26 cellular contexts compared by ENCODE assay signal in genomic region chr16:12589676-12590075, GRCh38.
"Had no signal": no experiment of that assay in that cellular context is flagged by ENCODE, and none has a peak within 500 bp of the region (broad histone marks: within the 10 kb centered on the region; RNA-seq: fewer than 3 reads in every experiment).

No MANE protein-coding gene starts in this region.

- H3K4me2 ChIP-seq: neural progenitor cell had no signal

- H3K9me3 Mint-ChIP-seq: mesothelial cell of epicardium; natural killer cell treated with Interleukin-12 subunit alpha and Interleukin-12 subunit beta and Interleukin-15 and Interleukin-18, amount 100 ng/mL, for 72 hours; neural progenitor cell had no signal

- H3K36me3 ChIP-seq: gastrocnemius medialis, neural progenitor cell, prostate gland, right atrium auricular region, sigmoid colon, tibial artery had no signal

- H3K27ac ChIP-seq: dorsolateral prefrontal cortex, epithelial cell of prostate, gastrocnemius medialis, neural progenitor cell, parathyroid adenoma, prostate gland, right atrium auricular region, sigmoid colon, testis, tibial artery had no signal

- FAIRE-seq: keratinocyte had no signal

- H3K4me1 ChIP-seq: gastrocnemius medialis, neural progenitor cell, parathyroid adenoma, prostate gland, right atrium auricular region, sigmoid colon, testis, tibial artery had no signal

- H3K27me3 ChIP-seq: dorsolateral prefrontal cortex, gastrocnemius medialis, neural progenitor cell, right atrium auricular region, sigmoid colon, testis, tibial artery had no signal

- H2AFZ ChIP-seq: neural progenitor cell, parathyroid adenoma had no signal

- H3K4me3 ChIP-seq: dorsolateral prefrontal cortex, gastrocnemius medialis, mucosa of descending colon, neural progenitor cell, prostate gland, right atrium auricular region, sigmoid colon, testis, tibial artery had no signal

- H3K27ac Mint-ChIP-seq: mesothelial cell of epicardium; naive B cell; natural killer cell treated with Interleukin-12 subunit alpha and Interleukin-12 subunit beta and Interleukin-15 and Interleukin-18, amount 100 ng/mL, for 72 hours; neural progenitor cell; stimulated activated effector memory CD8-positive, alpha-beta T cell treated with anti-CD3 and anti-CD28 coated beads, Interleukin-12 subunit alpha, Interleukin-12 subunit beta, amount 100 ng/mL, for 72 hours; type B pancreatic cell had no signal

- H3K36me3 Mint-ChIP-seq: mesothelial cell of epicardium; natural killer cell treated with Interleukin-12 subunit alpha and Interleukin-12 subunit beta and Interleukin-15 and Interleukin-18, amount 100 ng/mL, for 72 hours; neural progenitor cell; stimulated activated effector memory CD8-positive, alpha-beta T cell treated with anti-CD3 and anti-CD28 coated beads, Interleukin-12 subunit alpha, Interleukin-12 subunit beta, amount 100 ng/mL, for 72 hours; type B pancreatic cell had no signal

- H3K9ac ChIP-seq: neural progenitor cell, parathyroid adenoma had no signal

- H3K79me2 ChIP-seq: parathyroid adenoma had no signal

- H3K4me3 Mint-ChIP-seq: mesothelial cell of epicardium; naive B cell; natural killer cell treated with Interleukin-12 subunit alpha and Interleukin-12 subunit beta and Interleukin-15 and Interleukin-18, amount 100 ng/mL, for 72 hours; neural progenitor cell; stimulated activated effector memory CD8-positive, alpha-beta T cell treated with anti-CD3 and anti-CD28 coated beads, Interleukin-12 subunit alpha, Interleukin-12 subunit beta, amount 100 ng/mL, for 72 hours; type B pancreatic cell had no signal

- ATAC-seq: esophagus mucosa; gastrocnemius medialis; mucosa of descending colon; natural killer cell treated with Interleukin-12 subunit alpha and Interleukin-12 subunit beta and Interleukin-15 and Interleukin-18, amount 100 ng/mL, for 72 hours; stimulated activated effector memory CD8-positive, alpha-beta T cell treated with anti-CD3 and anti-CD28 coated beads, Interleukin-12 subunit alpha, Interleukin-12 subunit beta, amount 100 ng/mL, for 72 hours had no signal

- H3K4me1 Mint-ChIP-seq: mesothelial cell of epicardium, neural progenitor cell had no signal

- DNase-seq: dorsolateral prefrontal cortex; effector CD4-positive, alpha-beta T cell; foreskin fibroblast; gastrocnemius medialis; head of caudate nucleus; mesenchymal stem cell; mucosa of descending colon; naive B cell; stimulated activated CD4-positive, alpha-beta T cell treated with anti-CD3 and anti-CD28 coated beads, Interleukin-2, amount 100 ng/mL, for 24 hours; stimulated activated CD4-positive, alpha-beta T cell treated with anti-CD3 and anti-CD28 coated beads, Interleukin-4, amount 100 ng/mL, for 24 hours; stimulated activated naive CD4-positive, alpha-beta T cell treated with Interleukin-2 at 50 U/mL for 16 hours; substantia nigra; testis; tibial artery had no signal

- H3K9me3 ChIP-seq: gastrocnemius medialis, mucosa of descending colon, prostate gland, testis had no signal
